In genomic region chr19:40006273-40006691, GRCh38 we compare ENCODE assay signal across 15 cellular contexts. TPM values are rescaled to one million over a fixed set of nuclear protein-coding genes. Genes with fewer than 3 reads are reported as not detected.
DNase-seq lines count a peak whose midpoint lies in the region; TF ChIP-seq lines count a peak whose summit lies in the region.
"Had no signal": no experiment of that assay in that cellular context is flagged by ENCODE, and none has a peak within 500 bp of the region (broad histone marks: within the 10 kb centered on the region; RNA-seq: fewer than 3 reads in every experiment).

No MANE protein-coding gene starts in this region.

- peak; percentile 8 for DNase-seq in AG09319 (ENCODE audit: extremely low read depth, low read depth)
- DNase-seq in HS-5 (ENCODE audit: low read depth), result peak; percentile 83
- peak; percentile 83 for DNase-seq in astrocyte of the hippocampus (ENCODE audit: low read depth, low spot score)
- DNase-seq in kidney epithelial cell (ENCODE audit: low read depth), result peak; percentile 38
- no peak for DNase-seq in CD4-positive, alpha-beta memory T cell
- no peak for DNase-seq in SKM-1 treated with dmso at 0.1 percent for 144 hours (lab: John Stamatoyannopoulos, UW; ENCODE audit: unreplicated experiment)
- DNase-seq in NK-92 treated with Interleukin-12 subunit alpha and Interleukin-12 subunit beta, amount 100 ng/mL, for 24 hours (lab: John Stamatoyannopoulos, UW), result no peak
- DNase-seq in SKM-1 (lab: John Stamatoyannopoulos, UW; ENCODE audit: unreplicated experiment), result no peak
- DNase-seq: activated CD4-positive, alpha-beta T cell treated with anti-CD3 and anti-CD28 coated beads, Interleukin-2, amount 10 ng/mL, durations not matched to agents 24 days and 14 days; activated effector memory CD4-positive, alpha-beta T cell treated with anti-CD3 and anti-CD28 coated beads, Interleukin-2, amount 50 U/mL, for 16 hours; NCI-H2227 treated with DMSO at 0.1 percent for 48 hours; SHP77 treated with DMSO at 0.1 percent for 48 hours had no signal

- no peaks in the 10 kb centered on the region for H3K4me1 ChIP-seq in CD4-positive, alpha-beta memory T cell (ENCODE audit: insufficient read depth, low read length)
- H3K4me1 ChIP-seq: prostate gland, tibial nerve had no signal

- H3K4me1 Mint-ChIP-seq in CD4-positive, alpha-beta memory T cell, result peaks cover 0 to 2% (median 0%) of the 10 kb centered on the region in 4 donors

- CTCF ChIA-PET in CD4-positive, alpha-beta memory T cell (lab: Charles Lee; ENCODE audit: partially characterized antibody), result no interaction called here

- no peaks in the 10 kb centered on the region for H3K27me3 ChIP-seq in kidney epithelial cell (ENCODE audit: control insufficient read depth, insufficient read depth, low read length)
- no peaks in the 10 kb centered on the region for H3K27me3 ChIP-seq in CD4-positive, alpha-beta memory T cell (ENCODE audit: insufficient read depth, low read length)
- H3K27me3 ChIP-seq: hepatocyte, tibial nerve had no signal

- no peak overlapping the region for H3K27ac Mint-ChIP-seq in CD4-positive, alpha-beta memory T cell
- H3K27ac Mint-ChIP-seq: activated CD4-positive, alpha-beta T cell treated with anti-CD3 and anti-CD28 coated beads, Interleukin-2, amount 10 ng/mL, durations not matched to agents 24 days and 14 days had no signal

- H3K27ac ChIP-seq in CD4-positive, alpha-beta memory T cell (ENCODE audit: low read depth, low read length), result no peak overlapping the region
- H3K27ac ChIP-seq: hepatocyte, prostate gland, tibial nerve had no signal

- no peaks in the 10 kb centered on the region for H3K27me3 Mint-ChIP-seq in CD4-positive, alpha-beta memory T cell
- H3K27me3 Mint-ChIP-seq: activated CD4-positive, alpha-beta T cell treated with anti-CD3 and anti-CD28 coated beads, Interleukin-2, amount 10 ng/mL, durations not matched to agents 24 days and 14 days had no signal

- no peaks in the 10 kb centered on the region for H3K9me3 ChIP-seq in CD4-positive, alpha-beta memory T cell (ENCODE audit: control insufficient read depth in 1 of 2, low read length in 2 of 2)
- H3K9me3 ChIP-seq: prostate gland had no signal

- peaks cover 0 to 20% (median 10%) of the 10 kb centered on the region in 8 donors for H3K9me3 Mint-ChIP-seq in CD4-positive, alpha-beta memory T cell

- no peak overlapping the region for H3K4me3 ChIP-seq in kidney epithelial cell (ENCODE audit: low read depth, low read length)
- H3K4me3 ChIP-seq in CD4-positive, alpha-beta memory T cell (ENCODE audit: low read length in 2 of 2), result no peak overlapping the region
- H3K4me3 ChIP-seq: hepatocyte, prostate gland, tibial nerve had no signal

- H3K4me3 Mint-ChIP-seq in CD4-positive, alpha-beta memory T cell, result no peak overlapping the region
- H3K4me3 Mint-ChIP-seq: activated CD4-positive, alpha-beta T cell treated with anti-CD3 and anti-CD28 coated beads, Interleukin-2, amount 10 ng/mL, durations not matched to agents 24 days and 14 days had no signal

- intact Hi-C loops in CD4-positive, alpha-beta memory T cell (cut with micrococcal nuclease), result no loop called here

- H3K36me3 ChIP-seq in kidney epithelial cell (ENCODE audit: control insufficient read depth, insufficient read depth, low read length), result peaks cover 1% of the 10 kb centered on the region
- peaks cover 20% of the 10 kb centered on the region for H3K36me3 ChIP-seq in CD4-positive, alpha-beta memory T cell (ENCODE audit: insufficient read depth, low read length)

- POLR2A ChIA-PET in CD4-positive, alpha-beta memory T cell (lab: Charles Lee; ENCODE audit: partially characterized antibody), result interaction anchor here (1.1 kb wide), 1 partner anchor 9 kb away, joined by 3 read pairs; the partner anchor contains the start of gene ZNF546

- peaks cover 46 to 56% of the 10 kb centered on the region in 2 donors for H3K36me3 Mint-ChIP-seq in CD4-positive, alpha-beta memory T cell

- TF ChIP-seq CTCF in AG09319 (IDR thresholded peaks at IDR 0.05; ENCODE audit: low read depth, low read length) (no peak), kidney epithelial cell (IDR thresholded peaks at IDR 0.05; ENCODE audit: insufficient read depth, low read length, poor library complexity, severe bottlenecking) (no peak)

RNA-seq across cellular contexts. Expression of gene ZNF546, which starts 9.4 kb away (rescaled TPM):
- total RNA-seq in kidney epithelial cell, result 0.42 and 6.0 TPM in 2 replicates
- total RNA-seq in CD4-positive, alpha-beta memory T cell, result 10 to 100 TPM; 17.5 to 18.4 TPM
- 1 to 10 TPM; 2.9 TPM for polyA plus RNA-seq in CD4-positive, alpha-beta memory T cell

RNA-seq across cellular contexts. Expression of gene PSMC4, which starts 35.3 kb away (rescaled TPM):
- total RNA-seq in kidney epithelial cell, result 105 and 149 TPM in 2 replicates
- 10 to 100 TPM; 53.1 to 56.3 TPM for total RNA-seq in CD4-positive, alpha-beta memory T cell
- polyA plus RNA-seq in CD4-positive, alpha-beta memory T cell, result 100 to 1,000 TPM in 1 of 2 donors, 10 to 100 TPM in 1; 96.4 to 135 TPM

RNA-seq across cellular contexts. Expression of gene ZNF780B, which starts 49.7 kb away (rescaled TPM):
- total RNA-seq in kidney epithelial cell, result 4.1 and 12.4 TPM in 2 replicates
- 10 to 100 TPM; 63.3 to 66.2 TPM for total RNA-seq in CD4-positive, alpha-beta memory T cell
- 1 to 10 TPM; 4.6 to 9.3 TPM for polyA plus RNA-seq in CD4-positive, alpha-beta memory T cell

Comparison
In these comparisons a context has a peak if more than half of its experiments do, and no peak if none do; other contexts are left out.
1. DNase-seq: peak in AG09319 (single experiment), HS-5 (single experiment), astrocyte of the hippocampus (single experiment) and kidney epithelial cell (single experiment); none in CD4-positive, alpha-beta memory T cell (0 of 5), SKM-1 treated with dmso at 0.1 percent for 144 hours (single experiment), NK-92 treated with Interleukin-12 subunit alpha and Interleukin-12 subunit beta, amount 100 ng/mL, for 24 hours (single experiment) and SKM-1 (single experiment).